Comparison of ENCODE assay signal across 16 cellular contexts in the genomic region with DNA sequence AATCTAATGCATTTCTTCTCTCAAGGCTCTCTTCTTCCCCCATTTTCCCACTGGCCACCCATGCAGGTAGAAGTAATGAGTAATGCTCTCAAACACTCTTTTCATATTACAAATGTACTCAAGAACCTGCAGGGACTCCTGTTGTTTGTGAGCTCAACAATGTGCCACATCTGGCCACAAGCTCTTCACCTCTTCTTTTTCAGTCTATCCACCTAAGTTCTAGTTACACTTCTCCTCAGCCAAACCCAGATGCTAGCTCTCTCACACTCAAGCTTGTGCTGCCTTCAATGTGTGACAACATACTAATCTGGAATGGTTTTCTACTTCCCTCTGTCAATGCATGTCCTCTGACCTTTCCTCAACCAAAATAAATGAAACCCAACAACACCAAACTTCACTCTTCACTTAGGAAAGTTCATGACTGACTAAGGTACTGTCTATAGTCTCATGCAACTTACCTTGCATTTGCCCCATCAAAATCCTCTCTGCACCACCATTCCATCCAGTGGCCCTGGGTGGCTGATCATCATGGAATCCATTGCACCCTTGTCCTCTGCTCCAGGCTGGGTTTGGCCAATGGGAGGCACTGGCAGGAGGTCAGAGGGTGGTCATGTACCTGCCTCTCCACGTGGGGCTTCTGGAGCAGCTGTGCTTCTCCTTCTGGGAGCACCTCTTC. TPM values are rescaled to one million over a fixed set of nuclear protein-coding genes. Genes with fewer than 3 reads are reported as not detected.
"Had no signal": no experiment of that assay in that cellular context is flagged by ENCODE, and none has a peak within 500 bp of the region (broad histone marks: within the 10 kb centered on the region; RNA-seq: fewer than 3 reads in every experiment).

No MANE protein-coding gene starts in this region.

- H3K4me3 ChIP-seq: dorsolateral prefrontal cortex, esophagus muscularis mucosa, lower lobe of right lung, right atrium auricular region, skin epidermis, tibial artery had no signal

- H3K27ac Mint-ChIP-seq: activated naive CD4-positive, alpha-beta T cell treated with anti-CD3 and anti-CD28 coated beads for 36 hours had no signal

- H3K27ac ChIP-seq: dorsolateral prefrontal cortex, esophagus muscularis mucosa, lower lobe of right lung, right atrium auricular region, skin epidermis, tibial artery, VCaP had no signal

- H3K9me3 Mint-ChIP-seq: activated naive CD4-positive, alpha-beta T cell treated with anti-CD3 and anti-CD28 coated beads for 36 hours; activated T-cell treated with anti-CD3 and anti-CD28 coated beads, Interleukin-2, amount 50 U/mL, for 4 hours had no signal

- H3K36me3 ChIP-seq: esophagus muscularis mucosa, lower lobe of right lung, right atrium auricular region, tibial artery had no signal

- ATAC-seq: left cardiac atrium had no signal

- DNase-seq: activated naive CD4-positive, alpha-beta T cell treated with anti-CD3 and anti-CD28 coated beads for 36 hours; activated T-cell treated with anti-CD3 and anti-CD28 coated beads, Interleukin-2, amount 50 U/mL, for 4 hours; dorsolateral prefrontal cortex; glutamatergic neuron; left cardiac atrium; lower lobe of right lung; midbrain; posterior cingulate gyrus; stimulated activated CD4-positive, alpha-beta T cell treated with anti-CD3 and anti-CD28 coated beads, Interleukin-4, amount 100 ng/mL, for 4 hours; T1000; tibial artery had no signal

- H3K27me3 ChIP-seq: right atrium auricular region, tibial artery had no signal

- H3K9me3 ChIP-seq: esophagus muscularis mucosa, lower lobe of right lung, right atrium auricular region, tibial artery had no signal

- H3K4me3 Mint-ChIP-seq: activated naive CD4-positive, alpha-beta T cell treated with anti-CD3 and anti-CD28 coated beads for 36 hours; activated T-cell treated with anti-CD3 and anti-CD28 coated beads, Interleukin-2, amount 50 U/mL, for 4 hours had no signal

RNA-seq across cellular contexts. Expression of gene IL1RL1, which starts 38.9 kb away (rescaled TPM):
- total RNA-seq: chondrocyte had no signal
